Comparison of ENCODE assay signal across 17 cellular contexts in genomic region chr20:36035720-36036119, GRCh38.
A peak's percentile ranks its signal among the peaks of the same experiment; 100 is the strongest.
DNase-seq lines count a peak whose midpoint lies in the region; ATAC-seq, FAIRE-seq and TF ChIP-seq lines count a peak whose summit lies in the region.
"Had no signal": no experiment of that assay in that cellular context is flagged by ENCODE, and none has a peak within 500 bp of the region (broad histone marks: within the 10 kb centered on the region; RNA-seq: fewer than 3 reads in every experiment).

No MANE protein-coding gene starts in this region.

- ATAC-seq in pancreas (no peak), GM19467 (IDR thresholded peaks at IDR 0.05; ENCODE audit: unreplicated experiment) (no peak), HG03139 (IDR thresholded peaks at IDR 0.05; ENCODE audit: unreplicated experiment) (no peak)
- ATAC-seq: heart right ventricle, left ventricle myocardium superior had no signal

- peak overlapping the region; percentile 52 to 79 (median 66) for H3K4me2 ChIP-seq in BLaER1 treated with 17β-estradiol and CSF1 and Interleukin-3, amounts not matched to agents 10 nM and 100 nM

- no peaks in the 10 kb centered on the region for H3K36me3 ChIP-seq in BLaER1 treated with 17β-estradiol and CSF1 and Interleukin-3, amounts not matched to agents 10 nM and 100 nM
- H3K36me3 ChIP-seq in pancreas: no peaks in the 10 kb centered on the region
- H3K36me3 ChIP-seq: heart right ventricle, SJSA1 had no signal

- H3K9ac ChIP-seq in BLaER1 treated with 17β-estradiol and CSF1 and Interleukin-3, amounts not matched to agents 10 nM and 100 nM: no peak overlapping the region

- H3K9me3 ChIP-seq in BLaER1 treated with 17β-estradiol and CSF1 and Interleukin-3, amounts not matched to agents 10 nM and 100 nM (replicated peaks in 1 of 11): no peaks in the 10 kb centered on the region
- no peaks in the 10 kb centered on the region for H3K9me3 ChIP-seq in pancreas
- H3K9me3 ChIP-seq: heart right ventricle, SJSA1 had no signal

- peak; percentile 84 for DNase-seq in HT1080 (ENCODE audit: low read depth)
- peak; percentile 76 for DNase-seq in RCC 7860 (ENCODE audit: low spot score)
- peak; percentile 17 for DNase-seq in fibroblast of mammary gland (ENCODE audit: low read depth)
- DNase-seq in stimulated activated CD4-positive, alpha-beta T cell treated with anti-CD3 and anti-CD28 coated beads, Interleukin-2, amount 100 ng/mL, for 48 hours: no peak
- DNase-seq in pancreas: no peak
- DNase-seq: activated B cell treated with CpG ODN at 0.5 μM for 24 hours; activated naive CD8-positive, alpha-beta T cell treated with anti-CD3 and anti-CD28 coated beads, Interleukin-2, amount 10 ng/mL, durations not matched to agents 7 days and 5 days; heart right ventricle; left ventricle myocardium superior; natural killer cell; NCI-H1930; NCI-H748 treated with DMSO at 0.1 percent for 48 hours; retina had no signal

- intact Hi-C loops in pancreas (cut with DNase I): no loop called here

- FAIRE-seq in RCC 7860 (lab: Jason Lieb, UNC) (peak; percentile 97), pancreas (lab: Jason Lieb, UNC) (no peak)

- WGBS in pancreas, 2 donors: 51 to 62% methylated on average over 2 of the region's 2 CpGs

- peaks cover 0 to 1% (median 0%) of the 10 kb centered on the region in 11 experiments; a peak in 1 of 22 replicates for H4K20me1 ChIP-seq in BLaER1 treated with 17β-estradiol and CSF1 and Interleukin-3, amounts not matched to agents 10 nM and 100 nM

- H3K27ac ChIP-seq in BLaER1 treated with 17β-estradiol and CSF1 and Interleukin-3, amounts not matched to agents 10 nM and 100 nM: peak overlapping the region in 1 of 11 experiments; percentile 17; a peak in 1 of 22 replicates
- no peak overlapping the region for H3K27ac ChIP-seq in pancreas
- H3K27ac ChIP-seq: heart right ventricle, SJSA1 had no signal

- no peaks in the 10 kb centered on the region for H3K27me3 ChIP-seq in BLaER1 treated with 17β-estradiol and CSF1 and Interleukin-3, amounts not matched to agents 10 nM and 100 nM
- H3K27me3 ChIP-seq in pancreas: no peaks in the 10 kb centered on the region
- H3K27me3 ChIP-seq: heart right ventricle, SJSA1 had no signal

- TF ChIP-seq CTCF in fibroblast of mammary gland (conservative IDR thresholded peaks at IDR 0.05; ENCODE audit: control insufficient read depth, insufficient read depth, low read depth, low read length) (no peak), pancreas (IDR thresholded peaks at IDR 0.05) (no peak)

- no peak overlapping the region for H3K4me3 ChIP-seq in BLaER1 treated with 17β-estradiol and CSF1 and Interleukin-3, amounts not matched to agents 10 nM and 100 nM
- H3K4me3 ChIP-seq in fibroblast of mammary gland (ENCODE audit: control insufficient read depth, low read depth, low read length) (no peak overlapping the region), pancreas (no peak overlapping the region)
- H3K4me3 ChIP-seq: heart right ventricle, SJSA1 had no signal

- H3K4me1 ChIP-seq in BLaER1 treated with 17β-estradiol and CSF1 and Interleukin-3, amounts not matched to agents 10 nM and 100 nM: peaks cover 16 to 22% (median 19%) of the 10 kb centered on the region in 10 experiments
- no peaks in the 10 kb centered on the region for H3K4me1 ChIP-seq in pancreas

Comparison
In these comparisons a context has a peak if more than half of its experiments do, and no peak if none do; other contexts are left out.
1. DNase-seq: peak in HT1080 (single experiment), RCC 7860 (single experiment) and fibroblast of mammary gland (single experiment); none in stimulated activated CD4-positive, alpha-beta T cell treated with anti-CD3 and anti-CD28 coated beads, Interleukin-2, amount 100 ng/mL, for 48 hours (0 of 2) and pancreas (0 of 6).